In the genomic region with DNA sequence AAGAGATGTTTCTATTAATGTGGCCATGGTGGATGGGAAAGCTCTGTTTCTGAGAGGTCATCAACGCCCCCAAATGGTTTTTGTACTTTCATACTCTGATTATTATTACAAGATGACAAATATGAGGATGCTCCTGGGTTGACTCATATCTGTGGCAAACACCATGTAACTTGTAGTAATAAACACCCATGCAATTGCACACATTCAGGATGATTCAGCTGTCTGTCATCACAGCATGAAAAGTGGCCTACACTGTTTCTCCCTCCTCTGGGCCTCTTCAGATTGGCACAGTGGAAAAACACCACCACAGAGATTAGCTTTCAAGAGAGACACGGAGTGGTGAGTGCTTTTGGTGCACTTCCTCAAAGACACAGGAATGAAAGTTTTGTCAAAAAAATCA, we compare ENCODE assay signal across 1 cellular context.
A peak's percentile ranks its signal among the peaks of the same experiment; 100 is the strongest.
TF ChIP-seq lines count a peak whose summit lies in the region.

No MANE protein-coding gene starts in this region.

TF ChIP-seq in GM12878, 131 proteins besides CTCF, POLR2A, EP300 and RAD21 (continued from another document):
- TF ChIP-seq, protein P1, sequence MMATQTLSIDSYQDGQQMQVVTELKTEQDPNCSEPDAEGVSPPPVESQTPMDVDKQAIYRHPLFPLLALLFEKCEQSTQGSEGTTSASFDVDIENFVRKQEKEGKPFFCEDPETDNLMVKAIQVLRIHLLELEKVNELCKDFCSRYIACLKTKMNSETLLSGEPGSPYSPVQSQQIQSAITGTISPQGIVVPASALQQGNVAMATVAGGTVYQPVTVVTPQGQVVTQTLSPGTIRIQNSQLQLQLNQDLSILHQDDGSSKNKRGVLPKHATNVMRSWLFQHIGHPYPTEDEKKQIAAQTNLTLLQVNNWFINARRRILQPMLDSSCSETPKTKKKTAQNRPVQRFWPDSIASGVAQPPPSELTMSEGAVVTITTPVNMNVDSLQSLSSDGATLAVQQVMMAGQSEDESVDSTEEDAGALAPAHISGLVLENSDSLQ (IDR thresholded peaks at IDR 0.05), result peak; percentile 60
- TF ChIP-seq ZNF207 (IDR thresholded peaks at IDR 0.05; ENCODE audit: borderline replicate concordance), result no peak
TF ChIP-seq in GM12878: peak in this region for 3.
